Comparison of ENCODE assay signal across 21 cellular contexts in genomic region chr11:130516175-130516867, GRCh38.
DNase-seq lines count a peak whose midpoint lies in the region; ATAC-seq, FAIRE-seq and TF ChIP-seq lines count a peak whose summit lies in the region.
"Had no signal": no experiment of that assay in that cellular context is flagged by ENCODE, and none has a peak within 500 bp of the region (broad histone marks: within the 10 kb centered on the region; RNA-seq: fewer than 3 reads in every experiment).

No MANE protein-coding gene starts in this region.

- no peak overlapping the region for H3K9ac ChIP-seq in HUES64 (ENCODE audit: low read depth, low read length)

- DNase-seq in SHP77 (lab: John Stamatoyannopoulos, UW) (peak; percentile 10 to 35), SHP77 treated with DMSO at 0.1 percent for 48 hours (lab: John Stamatoyannopoulos, UW) (no peak), islet precursor cell (peak; percentile 60), D721Med (ENCODE audit: insufficient read length, low spot score) (no peak)
- no peak for DNase-seq in activated CD4-positive, alpha-beta memory T cell treated with anti-CD3 and anti-CD28 coated beads, Interleukin-2, amount 10 ng/mL, durations not matched to agents 7 days and 5 days
- DNase-seq: CD4-positive, alpha-beta memory T cell; EL; KG1; NCI-H1092; NCI-H1436 treated with DMSO at 0.1 percent for 48 hours; NCI-H2081 treated with DMSO at 0.1 percent for 48 hours; NCI-H446 treated with DMSO at 0.1 percent for 48 hours; NCI-H526 treated with DMSO at 0.1 percent for 48 hours; SJCRH30; T-cell had no signal

- POLR2A ChIA-PET in activated CD4-positive, alpha-beta memory T cell treated with anti-CD3 and anti-CD28 coated beads, Interleukin-2, amount 10 ng/mL, durations not matched to agents 7 days and 5 days (lab: Charles Lee) = no interaction called here

- no peak for ATAC-seq in HG03460 (IDR thresholded peaks at IDR 0.05; ENCODE audit: unreplicated experiment)
- ATAC-seq: Panc1, T-cell had no signal

- FAIRE-seq in D721Med (lab: Jason Lieb, UNC) = no peak

- H3K9me3 ChIP-seq in HUES64 (ENCODE audit: insufficient read depth, low read depth, low read length) = no peaks in the 10 kb centered on the region
- H3K9me3 ChIP-seq: HAP-1, SJCRH30 had no signal

- CTCF ChIA-PET in activated CD4-positive, alpha-beta memory T cell treated with anti-CD3 and anti-CD28 coated beads, Interleukin-2, amount 10 ng/mL, durations not matched to agents 7 days and 5 days (lab: Charles Lee) = no interaction called here

- no peak overlapping the region for H3K27ac Mint-ChIP-seq in activated CD4-positive, alpha-beta memory T cell treated with anti-CD3 and anti-CD28 coated beads, Interleukin-2, amount 10 ng/mL, durations not matched to agents 7 days and 5 days
- H3K27ac Mint-ChIP-seq: CD4-positive, alpha-beta memory T cell; T-cell; T-helper 2 cell treated with Interferon-gamma antibody and Interleukin-4, amounts not matched to agents 5 μg/mL and 100 μg/mL, for 36 hours had no signal

- no peak for TF ChIP-seq CTCF in D721Med (IDR thresholded peaks at IDR 0.05; ENCODE audit: insufficient read depth, missing control alignments)

- H3K4me1 ChIP-seq in HUES64 (ENCODE audit: insufficient read depth, low read length) = peaks cover 10% of the 10 kb centered on the region; the same call in 1 of the 2 replicates
- H3K4me1 ChIP-seq: HAP-1 had no signal

- H3K36me3 Mint-ChIP-seq in activated CD4-positive, alpha-beta memory T cell treated with anti-CD3 and anti-CD28 coated beads, Interleukin-2, amount 10 ng/mL, durations not matched to agents 7 days and 5 days (ENCODE audit: low read depth) = no peaks in the 10 kb centered on the region
- H3K36me3 Mint-ChIP-seq: CD4-positive, alpha-beta memory T cell; T-cell had no signal

- no peaks in the 10 kb centered on the region for H3K4me1 Mint-ChIP-seq in activated CD4-positive, alpha-beta memory T cell treated with anti-CD3 and anti-CD28 coated beads, Interleukin-2, amount 10 ng/mL, durations not matched to agents 7 days and 5 days
- H3K4me1 Mint-ChIP-seq: CD4-positive, alpha-beta memory T cell; T-cell had no signal

- H3K36me3 ChIP-seq in HUES64 (ENCODE audit: insufficient read depth, low read length) = no peaks in the 10 kb centered on the region
- H3K36me3 ChIP-seq: HAP-1, SJCRH30 had no signal

- H3K27me3 Mint-ChIP-seq in activated CD4-positive, alpha-beta memory T cell treated with anti-CD3 and anti-CD28 coated beads, Interleukin-2, amount 10 ng/mL, durations not matched to agents 7 days and 5 days = no peaks in the 10 kb centered on the region

- H3K9me3 Mint-ChIP-seq in activated CD4-positive, alpha-beta memory T cell treated with anti-CD3 and anti-CD28 coated beads, Interleukin-2, amount 10 ng/mL, durations not matched to agents 7 days and 5 days = no peaks in the 10 kb centered on the region
- H3K9me3 Mint-ChIP-seq: CD4-positive, alpha-beta memory T cell; T-cell; T-helper 2 cell treated with Interferon-gamma antibody and Interleukin-4, amounts not matched to agents 5 μg/mL and 100 μg/mL, for 36 hours had no signal

- no peak overlapping the region for H3K4me3 ChIP-seq in HUES64 (ENCODE audit: low read length)
- H3K4me3 ChIP-seq: HAP-1, SJCRH30 had no signal

- H3K27me3 ChIP-seq in HUES64 (ENCODE audit: insufficient read depth, low read length) = no peaks in the 10 kb centered on the region
- H3K27me3 ChIP-seq: SJCRH30 had no signal

- 90% methylated on average over 6 of the region's 6 CpGs for WGBS in HUES64

- H3K4me3 Mint-ChIP-seq in activated CD4-positive, alpha-beta memory T cell treated with anti-CD3 and anti-CD28 coated beads, Interleukin-2, amount 10 ng/mL, durations not matched to agents 7 days and 5 days = no peak overlapping the region
- H3K4me3 Mint-ChIP-seq: CD4-positive, alpha-beta memory T cell; T-cell; T-helper 2 cell treated with Interferon-gamma antibody and Interleukin-4, amounts not matched to agents 5 μg/mL and 100 μg/mL, for 36 hours had no signal

- peak overlapping the region; percentile 5; the same call in 1 of the 2 replicates for H3K27ac ChIP-seq in HUES64 (ENCODE audit: low read depth, low read length)
- H3K27ac ChIP-seq: HL-60, SJCRH30 had no signal

Comparison
In these comparisons a context has a peak if more than half of its experiments do, and no peak if none do; other contexts are left out.
1. DNase-seq: peak in SHP77 (2 of 2) and islet precursor cell (single experiment); none in SHP77 treated with DMSO at 0.1 percent for 48 hours (single experiment), activated CD4-positive, alpha-beta memory T cell treated with anti-CD3 and anti-CD28 coated beads, Interleukin-2, amount 10 ng/mL, durations not matched to agents 7 days and 5 days (single experiment) and D721Med (single experiment).